ENCODE assay signal across 2 cellular contexts in genomic region chr1:30809514-30810263, GRCh38.
A peak's percentile ranks its signal among the peaks of the same experiment; 100 is the strongest.
TF ChIP-seq lines count a peak whose summit lies in the region.

No MANE protein-coding gene starts in this region.

TF ChIP-seq in H1, 55 proteins besides CTCF, POLR2A, EP300 and RAD21:
- TF ChIP-seq JUND (IDR thresholded peaks at IDR 0.05; ENCODE audit: low read length) = peak; percentile 50; the same call in 1 of the 2 replicates
- no peak for TF ChIP-seq NANOG (IDR thresholded peaks at IDR 0.05; ENCODE audit: insufficient read depth, low read depth, low read length, poor library complexity, severe bottlenecking)
- no peak for TF ChIP-seq TAF1 (IDR thresholded peaks at IDR 0.05; ENCODE audit: low read depth, low read length)
- no peak for TF ChIP-seq MAFK (IDR thresholded peaks at IDR 0.05; ENCODE audit: low read depth, low read length)
- TF ChIP-seq CHD1 (IDR thresholded peaks at IDR 0.05; ENCODE audit: low read depth, low read length) = no peak
- TF ChIP-seq ATF2 (IDR thresholded peaks at IDR 0.05; ENCODE audit: low read length) = no peak
- no peak for TF ChIP-seq POLR2AphosphoS5 (IDR thresholded peaks at IDR 0.05; ENCODE audit: low read depth, low read length)
- no peak for TF ChIP-seq RNF2 (IDR thresholded peaks at IDR 0.05; ENCODE audit: borderline replicate concordance, low read depth, low read length, missing control alignments, poor library complexity, severe bottlenecking)

TF ChIP-seq in neural cell, 6 proteins besides CTCF, POLR2A, EP300 and RAD21:
- no peak for TF ChIP-seq REST (IDR thresholded peaks at IDR 0.05; ENCODE audit: borderline replicate concordance)
- no peak for TF ChIP-seq MXI1 (conservative IDR thresholded peaks at IDR 0.05; ENCODE audit: poor library complexity, severe bottlenecking)
- no peak for TF ChIP-seq EZH2 (IDR thresholded peaks at IDR 0.05; ENCODE audit: borderline replicate concordance, insufficient read depth, low read length, poor library complexity, severe bottlenecking)
- TF ChIP-seq POLR2AphosphoS5 (IDR thresholded peaks at IDR 0.05) = no peak
- no peak for TF ChIP-seq TAF1 (IDR thresholded peaks at IDR 0.05; ENCODE audit: low read depth)
- no peak for TF ChIP-seq SMC3 (conservative IDR thresholded peaks at IDR 0.05; ENCODE audit: poor library complexity)
